In genomic region chr7:22561356-22561755, GRCh38 we compare ENCODE assay signal across 8 cellular contexts.
DNase-seq lines count a peak whose midpoint lies in the region; ATAC-seq and TF ChIP-seq lines count a peak whose summit lies in the region.

No MANE protein-coding gene starts in this region.

- H3K79me2 ChIP-seq in osteoblast (ENCODE audit: insufficient read depth, low read length), result no peaks in the 10 kb centered on the region

- H3K27ac Mint-ChIP-seq in Calu3 (ENCODE audit: unreplicated experiment) (peak overlapping the region; percentile 82), immature natural killer cell (no peak overlapping the region)

- intact Hi-C loops in Calu3 (cut with micrococcal nuclease; ENCODE audit: unreplicated experiment), result loop anchor here (1.0 to 5.0 kb wide), 3 partner anchors 25 to 105 kb away; no protein-coding TSS in a partner anchor
- intact Hi-C loops in Panc1 (cut with micrococcal nuclease; ENCODE audit: unreplicated experiment), result loop anchor here (2.0 to 5.0 kb wide), 4 partner anchors 101 to 299 kb away; partner anchors contain the start of gene TOMM7

- BruUV-seq in Calu3 (replicated peaks; lab: Mats Ljungman, UMichigan) (no TSS peak), Panc1 (replicated peaks; lab: Mats Ljungman, UMichigan) (no TSS peak)

- H3K9me3 ChIP-seq in Panc1 (ENCODE audit: control insufficient read depth, insufficient read depth, low read depth, low read length) (no peaks in the 10 kb centered on the region), osteoblast (ENCODE audit: low read depth, low read length) (no peaks in the 10 kb centered on the region)

- H3K4me3 ChIP-seq in Panc1 (ENCODE audit: low read depth in 2 of 2, low read length in 2 of 2), result peak overlapping the region in 1 of 2 experiments; percentile 61; a peak in 2 of 4 replicates
- H3K4me3 ChIP-seq in foreskin fibroblast (ENCODE audit: low read depth in 1 of 2, low read length in 2 of 2), result peak overlapping the region in 1 of 2 donors; percentile 15
- peak overlapping the region; percentile 24 for H3K4me3 ChIP-seq in osteoblast (ENCODE audit: insufficient read depth, low read length)

- DNase-seq in Calu3 (peak; percentile 66), Panc1 (ENCODE audit: low read depth, low spot score) (peak; percentile 78), foreskin fibroblast (peak; percentile 99), osteoblast (ENCODE audit: insufficient read length, low spot score, missing footprints) (peak; percentile 91), GF-D8 (lab: John Stamatoyannopoulos, UW) (no peak), immature natural killer cell (no peak), CD1c-positive myeloid dendritic cell (ENCODE audit: extremely low spot score) (no peak)

- H3K27ac ChIP-seq in Panc1 (ENCODE audit: low read length) (peak overlapping the region; percentile 85), osteoblast (ENCODE audit: low read depth, low read length) (peak overlapping the region; percentile 96)

- no peaks in the 10 kb centered on the region for H3K36me3 ChIP-seq in Panc1 (ENCODE audit: control insufficient read depth, insufficient read depth, low read length)
- no peaks in the 10 kb centered on the region for H3K36me3 ChIP-seq in osteoblast (ENCODE audit: insufficient read depth, low read length)

- H3K27me3 ChIP-seq in Panc1 (ENCODE audit: control insufficient read depth, insufficient read depth, low read length) (no peaks in the 10 kb centered on the region), osteoblast (ENCODE audit: insufficient read depth, low read length) (no peaks in the 10 kb centered on the region)

- H3K4me1 Mint-ChIP-seq in Calu3 (ENCODE audit: low read depth, unreplicated experiment) (peaks cover 45% of the 10 kb centered on the region), immature natural killer cell (peaks cover 4 to 6% of the 10 kb centered on the region in 2 donors)

- H3K36me3 Mint-ChIP-seq in Calu3 (ENCODE audit: insufficient read depth, unreplicated experiment) (peaks cover 30% of the 10 kb centered on the region), immature natural killer cell (no peaks in the 10 kb centered on the region)

- in situ Hi-C loops in Panc1 (cut with HindIII; ENCODE audit: low pct_unique_long_range_greater_than_20kb, low sequenced_read_pairs), result no loop called here

- H4K20me1 ChIP-seq in osteoblast (ENCODE audit: insufficient read depth, low read length), result no peaks in the 10 kb centered on the region

- POLR2A ChIA-PET in Panc1 (lab: Charles Lee), result interaction anchor here (0.5 to 1.4 kb wide), 2 partner anchors 165 to 167 kb away, joined by 3 to 4 read pairs; partner anchors contain the start of gene IL6

- no peak overlapping the region for H2AFZ ChIP-seq in osteoblast (ENCODE audit: low read length)

- ATAC-seq in Panc1 (peak; percentile 58), HG03039 (IDR thresholded peaks at IDR 0.05; ENCODE audit: unreplicated experiment) (no peak)

- peak overlapping the region; percentile 65 for H3K4me2 ChIP-seq in osteoblast (ENCODE audit: insufficient read depth, low read length)

- CTCF ChIA-PET in Calu3 (lab: Charles Lee) (interaction anchor here (0.8 to 10.2 kb wide), 12 partner anchors 12 to 493 kb away, joined by 3 to 327 read pairs (median 9); partner anchors contain the start of gene IL6), Panc1 (lab: Charles Lee) (interaction anchor here (0.8 to 5.5 kb wide), 8 partner anchors 157 to 494 kb away, joined by 3 to 98 read pairs (median 8); partner anchors contain the start of gene IL6)

- TF ChIP-seq CTCF in Calu3 (IDR thresholded peaks at IDR 0.05; ENCODE audit: unreplicated experiment) (no peak), Panc1 (IDR thresholded peaks at IDR 0.05) (no peak), foreskin fibroblast (IDR thresholded peaks at IDR 0.05; ENCODE audit: low read depth, low read length) (no peak), osteoblast (IDR thresholded peaks at IDR 0.05; ENCODE audit: extremely low read depth, low read depth, low read length) (no peak)

- H3K9me3 Mint-ChIP-seq in Calu3 (ENCODE audit: low read depth, unreplicated experiment) (no peaks in the 10 kb centered on the region), immature natural killer cell (no peaks in the 10 kb centered on the region)

- peak overlapping the region; percentile 64 for H3K4me3 Mint-ChIP-seq in Calu3 (ENCODE audit: low read depth, unreplicated experiment)
- H3K4me3 Mint-ChIP-seq in immature natural killer cell, result no peak overlapping the region

- H3K4me1 ChIP-seq in Panc1 (ENCODE audit: control insufficient read depth, insufficient read depth, low read length) (peaks cover 53% of the 10 kb centered on the region), osteoblast (ENCODE audit: insufficient read depth, low read length) (peaks cover 60% of the 10 kb centered on the region)

- H3K27me3 Mint-ChIP-seq in Calu3 (ENCODE audit: unreplicated experiment) (peaks cover 4% of the 10 kb centered on the region), immature natural killer cell (ENCODE audit: low read depth in 3 of 3) (peaks cover 2 to 16% (median 5%) of the 10 kb centered on the region in 3 donors)

Comparison
In these comparisons a context has a peak if more than half of its experiments do, and no peak if none do; other contexts are left out.
1. DNase-seq: peak in Calu3 (single experiment), Panc1 (single experiment), foreskin fibroblast (2 of 2) and osteoblast (single experiment); none in GF-D8 (single experiment), immature natural killer cell (0 of 3) and CD1c-positive myeloid dendritic cell (single experiment).